1 cellular context compared by ENCODE assay signal in the genomic region with DNA sequence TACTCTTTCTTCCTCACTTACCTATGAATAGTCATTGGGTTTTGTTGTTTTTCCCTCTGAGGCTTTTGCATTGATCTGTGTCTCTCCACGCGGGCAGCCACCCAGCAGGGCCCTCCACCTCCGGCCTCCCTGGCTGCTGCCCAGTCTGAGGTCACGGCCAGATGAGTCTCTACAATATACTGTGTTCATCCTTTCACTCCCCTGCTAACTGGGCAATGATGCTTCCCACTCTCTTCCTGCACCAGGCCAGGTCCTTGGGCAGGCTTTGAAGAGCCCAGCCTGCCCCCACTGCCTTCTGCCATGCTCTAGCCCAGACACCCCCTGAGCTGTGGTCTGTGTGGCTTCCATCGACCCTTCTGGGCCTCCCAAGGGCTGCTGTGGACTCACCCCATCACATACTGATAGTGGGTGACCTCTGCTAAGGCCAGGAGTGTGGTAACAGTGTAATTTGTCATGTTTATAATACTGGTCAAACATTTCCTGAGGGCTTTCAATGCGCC.
TF ChIP-seq lines count a peak whose summit lies in the region.

No MANE protein-coding gene starts in this region.

TF ChIP-seq in liver, 16 proteins besides CTCF, POLR2A, EP300 and RAD21 (continued from another document):
- TF ChIP-seq REST (IDR thresholded peaks at IDR 0.05): no peak
